In the genomic region with DNA sequence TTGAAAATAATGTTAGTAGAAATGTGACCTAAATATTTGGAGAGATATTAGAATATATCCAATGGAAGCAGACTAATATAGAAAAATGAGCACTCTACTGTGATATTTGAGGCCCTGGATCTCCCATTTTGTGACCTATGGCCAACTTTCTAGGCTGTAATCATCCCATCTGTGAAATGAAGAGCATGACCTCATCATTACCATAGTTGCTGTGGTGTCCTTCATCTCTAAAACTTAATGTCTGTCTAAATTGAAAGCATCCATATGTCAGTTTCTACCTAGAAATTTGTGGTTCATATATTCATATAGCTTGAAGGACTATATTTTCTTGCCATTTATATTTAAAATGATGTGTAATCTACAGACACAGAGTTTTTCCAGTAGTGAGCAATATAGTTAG, we compare ENCODE assay signal across 20 cellular contexts.
"Had no signal": no experiment of that assay in that cellular context is flagged by ENCODE, and none has a peak within 500 bp of the region (broad histone marks: within the 10 kb centered on the region; RNA-seq: fewer than 3 reads in every experiment).

No MANE protein-coding gene starts in this region.

- DNase-seq: activated CD4-positive, alpha-beta T cell treated with anti-CD3 and anti-CD28 coated beads for 48 hours; activated CD8-positive, alpha-beta memory T cell treated with anti-CD3 and anti-CD28 coated beads, Interleukin-2, amount 50 U/mL, for 4 hours; activated effector memory CD4-positive, alpha-beta T cell treated with Interleukin-2 at 50 U/mL for 16 hours; activated naive CD4-positive, alpha-beta T cell treated with anti-CD3 and anti-CD28 coated beads, Interleukin-2, amount 10 ng/mL, durations not matched to agents 7 days and 5 days; activated T-cell treated with anti-CD3 and anti-CD28 coated beads, Interleukin-2, amount 50 U/mL, for 4 hours; adrenal gland; mesenchymal stem cell; mucosa of descending colon; naive B cell; right cardiac atrium; stimulated activated CD4-positive, alpha-beta T cell treated with anti-CD3 and anti-CD28 coated beads, Interleukin-4, amount 100 ng/mL, for 24 hours; thyroid gland had no signal

- H3K27ac Mint-ChIP-seq: activated naive CD4-positive, alpha-beta T cell treated with anti-CD3 and anti-CD28 coated beads, Interleukin-2, amount 10 ng/mL, durations not matched to agents 7 days and 5 days; T-helper 2 cell treated with Interferon-gamma antibody and Interleukin-4, amounts not matched to agents 5 μg/mL and 100 μg/mL, for 36 hours had no signal

- H3K9me3 Mint-ChIP-seq: activated naive CD4-positive, alpha-beta T cell treated with anti-CD3 and anti-CD28 coated beads, Interleukin-2, amount 10 ng/mL, durations not matched to agents 7 days and 5 days; activated T-cell treated with anti-CD3 and anti-CD28 coated beads, Interleukin-2, amount 50 U/mL, for 4 hours; naive B cell; stimulated activated memory B cell treated with anti-CD40 and anti-IgM and Interleukin-4, amounts not matched to agents 10 μg/mL and 1 μg/mL and 100 μg/mL, for 72 hours; T-helper 2 cell treated with Interferon-gamma antibody and Interleukin-4, amounts not matched to agents 5 μg/mL and 100 μg/mL, for 36 hours had no signal

- H3K4me3 ChIP-seq: adrenal gland, breast epithelium, coronary artery, mucosa of descending colon, prostate gland, skin epidermis, thyroid gland had no signal

- H3K27ac ChIP-seq: adrenal gland, breast epithelium, coronary artery, prostate gland, skin epidermis, thyroid gland had no signal

- H3K27me3 Mint-ChIP-seq: activated naive CD4-positive, alpha-beta T cell treated with anti-CD3 and anti-CD28 coated beads, Interleukin-2, amount 10 ng/mL, durations not matched to agents 7 days and 5 days; naive B cell; stimulated activated memory B cell treated with anti-CD40 and anti-IgM and Interleukin-4, amounts not matched to agents 10 μg/mL and 1 μg/mL and 100 μg/mL, for 72 hours had no signal

- H3K4me1 ChIP-seq: adrenal gland, breast epithelium, prostate gland had no signal

- H3K27me3 ChIP-seq: adrenal gland, breast epithelium, thyroid gland had no signal

- H3K4me1 Mint-ChIP-seq: activated naive CD4-positive, alpha-beta T cell treated with anti-CD3 and anti-CD28 coated beads, Interleukin-2, amount 10 ng/mL, durations not matched to agents 7 days and 5 days had no signal

- ATAC-seq: mucosa of descending colon; right cardiac atrium; stimulated activated memory B cell treated with anti-CD40 and anti-IgM and Interleukin-4, amounts not matched to agents 10 μg/mL and 1 μg/mL and 100 μg/mL, for 72 hours had no signal

- FAIRE-seq: astrocyte, TTC549 had no signal

- H3K9me3 ChIP-seq: adrenal gland, breast epithelium, mucosa of descending colon, prostate gland, thyroid gland had no signal

- H3K4me3 Mint-ChIP-seq: activated naive CD4-positive, alpha-beta T cell treated with anti-CD3 and anti-CD28 coated beads, Interleukin-2, amount 10 ng/mL, durations not matched to agents 7 days and 5 days; activated T-cell treated with anti-CD3 and anti-CD28 coated beads, Interleukin-2, amount 50 U/mL, for 4 hours; naive B cell; stimulated activated memory B cell treated with anti-CD40 and anti-IgM and Interleukin-4, amounts not matched to agents 10 μg/mL and 1 μg/mL and 100 μg/mL, for 72 hours; T-helper 2 cell treated with Interferon-gamma antibody and Interleukin-4, amounts not matched to agents 5 μg/mL and 100 μg/mL, for 36 hours had no signal

- H3K36me3 ChIP-seq: adrenal gland, breast epithelium, prostate gland, thyroid gland had no signal
